ENCODE assay signal across 1 cellular context in genomic region chr3:32591960-32592462, GRCh38.
TF ChIP-seq lines count a peak whose summit lies in the region.

No MANE protein-coding gene starts in this region.

TF ChIP-seq in H1, 55 proteins besides CTCF, POLR2A, EP300 and RAD21 (continued from another document):
- no peak for TF ChIP-seq HDAC2 (IDR thresholded peaks at IDR 0.05; ENCODE audit: borderline replicate concordance in 1 of 2, low read depth in 2 of 2, low read length in 2 of 2)
- peak; percentile 87 for TF ChIP-seq NANOG (IDR thresholded peaks at IDR 0.05; ENCODE audit: insufficient read depth, low read depth, low read length, poor library complexity, severe bottlenecking)
- TF ChIP-seq YY1 (IDR thresholded peaks at IDR 0.05; ENCODE audit: low read depth, low read length): no peak
- no peak for TF ChIP-seq CBX8 (IDR thresholded peaks at IDR 0.05; ENCODE audit: borderline replicate concordance, low read depth, low read length)
- TF ChIP-seq KDM4A (IDR thresholded peaks at IDR 0.05; ENCODE audit: low read depth, low read length, severe bottlenecking): no peak
- no peak for TF ChIP-seq USF2 (IDR thresholded peaks at IDR 0.05; ENCODE audit: low read length)
- no peak for TF ChIP-seq KDM5A (IDR thresholded peaks at IDR 0.05; ENCODE audit: low read length)
- no peak for TF ChIP-seq CREB1 (IDR thresholded peaks at IDR 0.05)
TF ChIP-seq in H1: peak in this region for 1.
